In genomic region chr6:6781172-6781876, GRCh38 we compare ENCODE assay signal across 12 cellular contexts.
A peak's percentile ranks its signal among the peaks of the same experiment; 100 is the strongest.
DNase-seq lines count a peak whose midpoint lies in the region; ATAC-seq and TF ChIP-seq lines count a peak whose summit lies in the region.
"Had no signal": no experiment of that assay in that cellular context is flagged by ENCODE, and none has a peak within 500 bp of the region (broad histone marks: within the 10 kb centered on the region; RNA-seq: fewer than 3 reads in every experiment).

No MANE protein-coding gene starts in this region.

- H3K9me3 Mint-ChIP-seq in natural killer cell, result no peaks in the 10 kb centered on the region

- TF ChIP-seq CTCF in suprapubic skin (IDR thresholded peaks at IDR 0.05) (no peak), natural killer cell (IDR thresholded peaks at IDR 0.05) (no peak), GM20000 (IDR thresholded peaks at IDR 0.05; ENCODE audit: extremely low read depth, missing control alignments) (no peak)

- H3K9me3 ChIP-seq in suprapubic skin, result no peaks in the 10 kb centered on the region
- H3K9me3 ChIP-seq: HAP-1 had no signal

- peaks cover 10 to 21% of the 10 kb centered on the region in 2 donors for H3K27me3 Mint-ChIP-seq in natural killer cell (ENCODE audit: low read depth in 2 of 2)

- peak overlapping the region; percentile 17 for H3K27ac ChIP-seq in suprapubic skin
- H3K27ac ChIP-seq: 22Rv1, dorsolateral prefrontal cortex had no signal

- no peaks in the 10 kb centered on the region for H3K36me3 ChIP-seq in suprapubic skin
- H3K36me3 ChIP-seq: HAP-1 had no signal

- H3K4me3 ChIP-seq in suprapubic skin, result no peak overlapping the region
- H3K4me3 ChIP-seq: dorsolateral prefrontal cortex, HAP-1 had no signal

- TF ChIP-seq EP300 in suprapubic skin (IDR thresholded peaks at IDR 0.05), result no peak

- no peak overlapping the region for H3K4me3 Mint-ChIP-seq in natural killer cell
- H3K4me3 Mint-ChIP-seq: IgD-negative memory B cell had no signal

- DNase-seq in DMS79 treated with DMSO at 0.1 percent for 48 hours (lab: John Stamatoyannopoulos, UW), result peak; percentile 8
- no peak for DNase-seq in DMS79 (lab: John Stamatoyannopoulos, UW)
- DNase-seq in SW480 (ENCODE audit: low spot score), result peak; percentile 41
- peak; percentile 48 for DNase-seq in iPS-NIHi11 (ENCODE audit: low spot score)
- DNase-seq in suprapubic skin (ENCODE audit: low spot score in 2 of 2), result no peak
- DNase-seq in natural killer cell, result no peak
- no peak for DNase-seq in GM20000 (ENCODE audit: low spot score)

- peaks cover 11% of the 10 kb centered on the region for H3K4me1 ChIP-seq in suprapubic skin
- H3K4me1 ChIP-seq: HAP-1 had no signal

- no peaks in the 10 kb centered on the region for H3K4me1 Mint-ChIP-seq in natural killer cell
- H3K4me1 Mint-ChIP-seq: IgD-negative memory B cell had no signal

- ATAC-seq in HG03521 (IDR thresholded peaks at IDR 0.05; ENCODE audit: unreplicated experiment) (no peak), natural killer cell (no peak)

- 19% methylated on average over 3 of the region's 3 CpGs for WGBS in suprapubic skin

- intact Hi-C loops in natural killer cell (cut with micrococcal nuclease), result no loop called here

- no peak overlapping the region for H3K27ac Mint-ChIP-seq in natural killer cell
- H3K27ac Mint-ChIP-seq: IgD-negative memory B cell had no signal

- no peaks in the 10 kb centered on the region for H3K36me3 Mint-ChIP-seq in natural killer cell
- H3K36me3 Mint-ChIP-seq: IgD-negative memory B cell had no signal

- TF ChIP-seq POLR2A in suprapubic skin (IDR thresholded peaks at IDR 0.05), result no peak

- no peaks in the 10 kb centered on the region for H3K27me3 ChIP-seq in suprapubic skin

Comparison
In these comparisons a context has a peak if more than half of its experiments do, and no peak if none do; other contexts are left out.
1. DNase-seq: peak in DMS79 treated with DMSO at 0.1 percent for 48 hours (single experiment), SW480 (single experiment) and iPS-NIHi11 (single experiment); none in DMS79 (single experiment), suprapubic skin (0 of 2), natural killer cell (single experiment) and GM20000 (single experiment).